ENCODE assay signal across 7 cellular contexts in the genomic region with DNA sequence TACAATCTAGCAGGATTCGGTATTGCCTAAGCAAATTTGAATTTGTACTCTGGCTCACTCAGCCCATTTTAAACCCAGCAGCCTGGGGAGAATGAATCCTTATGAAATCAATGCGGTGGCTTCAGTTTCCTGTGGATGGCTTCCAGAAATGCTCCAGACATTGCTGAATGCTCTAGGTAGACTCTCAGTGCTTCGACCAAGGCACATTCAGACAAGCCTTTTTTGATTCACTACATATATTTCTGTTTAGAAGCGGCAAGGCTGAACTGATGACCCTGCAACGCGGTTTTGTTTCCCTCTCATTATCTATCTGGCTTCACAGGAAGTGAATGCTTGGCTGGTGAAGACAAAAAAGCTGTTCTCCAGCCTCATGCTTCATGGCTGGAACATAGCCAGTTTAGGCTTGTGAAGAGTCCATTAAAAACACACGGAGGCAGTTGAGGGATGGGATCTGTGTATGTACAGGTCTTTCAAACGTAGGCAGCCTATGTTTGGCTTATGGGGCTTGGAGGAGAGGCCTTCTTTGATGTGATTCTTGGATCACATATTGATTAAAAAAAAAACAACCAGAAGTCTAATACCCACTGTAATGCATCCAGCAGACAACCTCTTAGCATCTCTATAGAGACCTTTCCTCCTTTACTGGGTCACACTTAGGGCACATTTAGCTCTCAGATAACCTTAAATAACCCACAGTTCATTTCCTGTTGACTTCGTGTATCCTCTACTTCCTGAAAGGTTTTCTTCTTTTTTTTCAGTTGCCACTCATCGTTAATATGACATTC.
A peak's percentile ranks its signal among the peaks of the same experiment; 100 is the strongest.
DNase-seq lines count a peak whose midpoint lies in the region; ATAC-seq and TF ChIP-seq lines count a peak whose summit lies in the region.

No MANE protein-coding gene starts in this region.

- H2BK15ac ChIP-seq in mesendoderm (replicated peaks; ENCODE audit: low read depth), result peak overlapping the region; percentile 47

- no peaks in the 10 kb centered on the region for H3K79me2 ChIP-seq in mesendoderm (ENCODE audit: control insufficient read depth, insufficient read depth, low read length)

- peak overlapping the region; percentile 61 for H3K18ac ChIP-seq in mesendoderm (ENCODE audit: low read length)

- H3K27me3 ChIP-seq in mesendoderm (ENCODE audit: insufficient read depth, low read length, poor library complexity) (no peaks in the 10 kb centered on the region), transverse colon (no peaks in the 10 kb centered on the region)

- no peak overlapping the region for H2AK5ac ChIP-seq in mesendoderm (ENCODE audit: low read length)

- TF ChIP-seq POLR2A in transverse colon (IDR thresholded peaks at IDR 0.05), result no peak

- no peak overlapping the region for H3K27ac ChIP-seq in mesendoderm (ENCODE audit: low read depth, low read length)
- H3K27ac ChIP-seq in transverse colon, result peak overlapping the region; percentile 68 to 78 (median 75)

- H2BK5ac ChIP-seq in mesendoderm (ENCODE audit: low read length), result no peak overlapping the region

- H3K36me3 ChIP-seq in mesendoderm (ENCODE audit: control insufficient read depth, insufficient read depth, low read length) (no peaks in the 10 kb centered on the region), transverse colon (no peaks in the 10 kb centered on the region)

- peak overlapping the region; percentile 6 for H4K8ac ChIP-seq in mesendoderm (ENCODE audit: low read depth, low read length)

- peak overlapping the region; percentile 62 for H3K56ac ChIP-seq in mesendoderm (ENCODE audit: low read length)

- intact Hi-C loops in transverse colon (cut with DNase I; ENCODE audit: low total_unique reads), result loop anchor here (10.0 kb wide), 1 partner anchor 133 kb away; no protein-coding TSS in a partner anchor

- no peak overlapping the region for H3K4ac ChIP-seq in mesendoderm (ENCODE audit: low read depth, low read length)

- ATAC-seq in GM21825 (IDR thresholded peaks at IDR 0.05; ENCODE audit: unreplicated experiment), result peak; percentile 89

- WGBS in mesendoderm (ENCODE audit: extremely low coverage, insufficient coverage, low lambda C conversion rate), result no CpG with 5 or more reads among the region's 10 CpGs
- 30 to 31% methylated on average over 3 to 10 of the region's 10 CpGs for WGBS in transverse colon (ENCODE audit: low coverage in 1 of 2), 2 donors

- DNase-seq in GM10266 (ENCODE audit: extremely low spot score) (peak; percentile 35), MV-4-11 (lab: John Stamatoyannopoulos, UW) (peak; percentile 57), SKM-1 treated with dmso at 0.1 percent for 144 hours (lab: John Stamatoyannopoulos, UW; ENCODE audit: unreplicated experiment) (peak; percentile 42), dedifferentiated amniotic fluid mesenchymal stem cell (ENCODE audit: extremely low spot score) (peak; percentile 71), mesendoderm (no peak), transverse colon (no peak)

- peak overlapping the region; percentile 48 for H2BK120ac ChIP-seq in mesendoderm (ENCODE audit: low read depth, low read length)

- TF ChIP-seq CTCF in GM10266 (IDR thresholded peaks at IDR 0.05; ENCODE audit: control insufficient read depth, insufficient read depth, low read depth, missing control alignments) (no peak), transverse colon (IDR thresholded peaks at IDR 0.05) (no peak)

- no peak overlapping the region for H3K4me2 ChIP-seq in mesendoderm (ENCODE audit: low read length)

- H3K79me1 ChIP-seq in mesendoderm (ENCODE audit: low read length), result no peaks in the 10 kb centered on the region

- no peak for TF ChIP-seq EP300 in transverse colon (IDR thresholded peaks at IDR 0.05; ENCODE audit: low read depth)

- no peak overlapping the region for H3K9ac ChIP-seq in mesendoderm (ENCODE audit: low read length)

- in situ Hi-C loops in transverse colon (cut with MboI; ENCODE audit: low pct_ligation_motif_present in 1 of 4, low pct_unique_long_range_greater_than_20kb in 1 of 4, low sequenced_read_pairs in 3 of 4), result loop anchor here in 1 of 4 donors (10.0 kb wide), 1 partner anchor 403 kb away; a partner anchor contains a TSS

- no peak overlapping the region for H4K5ac ChIP-seq in mesendoderm (ENCODE audit: low read length)

- H3K4me1 ChIP-seq in mesendoderm (ENCODE audit: control insufficient read depth, low read depth, low read length) (peaks cover 5% of the 10 kb centered on the region), transverse colon (peaks cover 15 to 47% (median 23%) of the 10 kb centered on the region in 4 donors)

- H3K23ac ChIP-seq in mesendoderm (ENCODE audit: low read length), result no peak overlapping the region

- no peaks in the 10 kb centered on the region for H3K9me3 ChIP-seq in transverse colon

- H3K4me3 ChIP-seq in mesendoderm (ENCODE audit: low read length) (no peak overlapping the region), transverse colon (no peak overlapping the region)

Comparison
In these comparisons a context has a peak if more than half of its experiments do, and no peak if none do; other contexts are left out.
1. DNase-seq: peak in GM10266 (single experiment), MV-4-11 (single experiment), SKM-1 treated with dmso at 0.1 percent for 144 hours (single experiment) and dedifferentiated amniotic fluid mesenchymal stem cell (single experiment); none in mesendoderm (single experiment) and transverse colon (single experiment).